27 cellular contexts compared by ENCODE assay signal in the genomic region with DNA sequence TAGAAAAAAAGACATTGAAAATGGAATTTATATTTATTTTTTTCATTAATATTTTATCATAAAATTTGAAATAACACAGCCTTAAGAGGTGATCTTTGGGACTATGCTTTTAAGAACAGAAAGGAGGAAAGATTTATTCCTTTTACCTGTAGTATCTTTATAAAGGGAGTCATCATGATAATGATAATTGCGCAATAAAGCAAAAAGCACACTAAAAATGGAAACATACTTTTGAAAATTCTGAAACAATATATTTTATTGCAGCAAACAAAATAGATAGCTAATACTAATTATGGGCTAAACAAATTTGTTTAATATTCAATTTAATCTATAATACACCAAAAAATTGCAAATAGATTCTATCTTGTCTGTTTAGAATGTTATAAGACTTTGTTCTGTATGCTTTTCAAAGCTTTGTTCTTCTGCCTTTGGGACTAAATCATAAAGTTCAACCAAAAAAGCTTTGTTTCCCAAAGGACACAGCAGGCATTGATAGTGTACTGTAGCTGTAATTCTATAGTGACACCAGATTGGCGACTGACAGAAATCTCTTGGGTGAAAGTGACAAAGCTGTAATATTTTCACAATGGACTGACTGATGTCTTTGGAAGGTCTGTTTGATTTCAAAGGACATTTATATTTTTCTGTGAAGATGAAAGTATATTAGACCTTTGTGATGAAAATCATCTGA.
DNase-seq lines count a peak whose midpoint lies in the region; ATAC-seq and TF ChIP-seq lines count a peak whose summit lies in the region.
"Had no signal": no experiment of that assay in that cellular context is flagged by ENCODE, and none has a peak within 500 bp of the region (broad histone marks: within the 10 kb centered on the region; RNA-seq: fewer than 3 reads in every experiment).

No MANE protein-coding gene starts in this region.

- H2AFZ ChIP-seq in IMR-90 (replicated peaks; ENCODE audit: low read length, poor library complexity), result no peak overlapping the region
- H2AFZ ChIP-seq: PC-9 had no signal

- H3K9me3 ChIP-seq in IMR-90 (ENCODE audit: control insufficient read depth, insufficient read depth, low read length), result no peaks in the 10 kb centered on the region
- H3K9me3 ChIP-seq: MG63, SJCRH30 had no signal

- no peaks in the 10 kb centered on the region for H3K27me3 ChIP-seq in IMR-90 (ENCODE audit: control insufficient read depth, insufficient read depth, low read length)
- H3K27me3 ChIP-seq: MG63, SJCRH30 had no signal

- no peak for ATAC-seq in IMR-90 (ENCODE audit: low read depth)
- ATAC-seq in HG03571 (IDR thresholded peaks at IDR 0.05; ENCODE audit: unreplicated experiment), result no peak
- ATAC-seq: CD8-positive, alpha-beta T cell; Right ventricle myocardium inferior; SK-N-SH treated with all-trans-retinoic acid at 6 μM for 48 hours had no signal

- no peak for TF ChIP-seq POLR2A in IMR-90 (IDR thresholded peaks at IDR 0.05; ENCODE audit: low read depth, low read length)

- POLR2A ChIA-PET in IMR-90 (lab: Charles Lee; ENCODE audit: unreplicated experiment), result interaction anchor here (0.5 kb wide), 1 partner anchor 687 kb away, joined by 4 read pairs; no protein-coding TSS in a partner anchor

- H3K4ac ChIP-seq in IMR-90 (ENCODE audit: low read depth, low read length), result no peak overlapping the region

- no TSS peak for BruUV-seq in IMR-90 (replicated peaks; lab: Mats Ljungman, UMichigan)

- no peak overlapping the region for H2AK9ac ChIP-seq in IMR-90 (replicated peaks; ENCODE audit: low read depth, low read length, poor library complexity)

- H2AK5ac ChIP-seq in IMR-90 (ENCODE audit: low read depth, low read length), result no peak overlapping the region

- no peak for TF ChIP-seq RAD21 in IMR-90 (IDR thresholded peaks at IDR 0.05; ENCODE audit: low read length)

- no peak overlapping the region for H4K91ac ChIP-seq in IMR-90 (ENCODE audit: insufficient read depth, low read depth, low read length)

- intact Hi-C loops in IMR-90 (cut with micrococcal nuclease), result no loop called here

- H3K4me3 ChIP-seq in IMR-90 (ENCODE audit: insufficient read depth, low read depth, low read length), result no peak overlapping the region
- H3K4me3 ChIP-seq: MG63, PC-9, SJCRH30 had no signal

- H3K36me3 ChIP-seq in IMR-90 (ENCODE audit: control insufficient read depth, insufficient read depth, low read length), result no peaks in the 10 kb centered on the region
- H3K36me3 ChIP-seq: MG63, SJCRH30 had no signal

- no peak overlapping the region for H3K27ac ChIP-seq in IMR-90 (ENCODE audit: insufficient read depth, low read length)
- H3K27ac ChIP-seq: C4-2B, PC-9, SJCRH30 had no signal

- H3K79me1 ChIP-seq in IMR-90 (ENCODE audit: low read depth in 1 of 2, low read length in 2 of 2), result no peaks in the 10 kb centered on the region

- CTCF ChIA-PET in IMR-90 (lab: Yijun Ruan, JAX), result no interaction called here

- H3K23ac ChIP-seq in IMR-90 (ENCODE audit: low read depth, low read length), result no peak overlapping the region

- in situ Hi-C loops in IMR-90 (cut with MboI; ENCODE audit: low sequenced_read_pairs), result no loop called here

- no peaks in the 10 kb centered on the region for H3K4me1 ChIP-seq in IMR-90 (ENCODE audit: control insufficient read depth, insufficient read depth, low read length)
- H3K4me1 ChIP-seq: SJCRH30 had no signal

- H3K9ac ChIP-seq in IMR-90 (ENCODE audit: low read depth, low read length), result no peak overlapping the region

- H2BK120ac ChIP-seq in IMR-90 (ENCODE audit: low read depth, low read length), result no peak overlapping the region

- no peak overlapping the region for H3K4me2 ChIP-seq in IMR-90 (ENCODE audit: low read depth, low read length)
- H3K4me2 ChIP-seq: PC-9 had no signal

- H3K9me1 ChIP-seq in IMR-90 (ENCODE audit: insufficient read depth, low read length), result no peaks in the 10 kb centered on the region

- H4K5ac ChIP-seq in IMR-90 (ENCODE audit: low read depth, low read length), result no peak overlapping the region

- no peak overlapping the region for H4K8ac ChIP-seq in IMR-90 (ENCODE audit: low read depth in 2 of 2, low read length in 2 of 2)

- no peak overlapping the region for H2BK5ac ChIP-seq in IMR-90 (ENCODE audit: low read depth, low read length, poor library complexity, severe bottlenecking)

- DNase-seq in IMR-90 (no peak), NCI-H69 (lab: John Stamatoyannopoulos, UW) (peak; percentile 59), inferior parietal cortex (ENCODE audit: extremely low spot score) (peak; percentile 40), superior temporal gyrus (ENCODE audit: extremely low spot score) (peak; percentile 68), NCI-H446 (lab: John Stamatoyannopoulos, UW) (no peak), NCI-H2029 (lab: John Stamatoyannopoulos, UW) (no peak)
- DNase-seq: CD8-positive, alpha-beta T cell; DMS79 treated with DMSO at 0.1 percent for 48 hours; GF-D8; H7; KG1; MG63; NCI-H1092; NCI-H146; NCI-H2029 treated with DMSO at 0.1 percent for 48 hours; NCI-H2171; NCI-H226; NCI-H510A treated with DMSO at 0.1 percent for 48 hours; NCI-H774; NK-92 treated with Interleukin-12 subunit alpha and Interleukin-12 subunit beta, amount 100 ng/mL, for 24 hours; PC-9; SJCRH30; T-helper 2 cell had no signal

- no peak overlapping the region for H3K18ac ChIP-seq in IMR-90 (ENCODE audit: low read depth, low read length)

- 0% methylated on average over 1 of the region's 2 CpGs; no CpG with 5 or more reads in 1 of the 2 experiments for WGBS in IMR-90 (ENCODE audit: extremely low coverage in 2 of 2, insufficient read length in 1 of 2), 2 experiments

- no peaks in the 10 kb centered on the region for H4K20me1 ChIP-seq in IMR-90 (ENCODE audit: insufficient read depth, low read length)

- TF ChIP-seq CTCF in IMR-90 (conservative IDR thresholded peaks at IDR 0.05; ENCODE audit: low read depth, low read length), result no peak

- no peak overlapping the region for H2BK20ac ChIP-seq in IMR-90 (ENCODE audit: low read depth, low read length)

- H2BK15ac ChIP-seq in IMR-90 (ENCODE audit: low read depth, low read length), result no peak overlapping the region

- no peak overlapping the region for H3K14ac ChIP-seq in IMR-90 (replicated peaks; ENCODE audit: low read depth, low read length)

- dilution Hi-C loops in IMR-90 (cut with HindIII; ENCODE audit: low sequenced_read_pairs, unreplicated experiment), result no loop called here

- H3K56ac ChIP-seq in IMR-90 (ENCODE audit: extremely low read depth, insufficient read depth, low read length), result no peak overlapping the region

TF ChIP-seq in IMR-90, 13 proteins besides CTCF, POLR2A, EP300 and RAD21:
- TF ChIP-seq MAFK (IDR thresholded peaks at IDR 0.05; ENCODE audit: low read depth, low read length) (no peak), CEBPB (IDR thresholded peaks at IDR 0.05; ENCODE audit: low read depth, low read length) (0 out of 2 replicates have a peak, but pooled peaks have one; percentile 7), RFX5 (IDR thresholded peaks at IDR 0.05; ENCODE audit: low read depth, low read length) (no peak)

Comparison
In these comparisons a context has a peak if more than half of its experiments do, and no peak if none do; other contexts are left out.
1. DNase-seq: peak in NCI-H69 (single experiment), inferior parietal cortex (single experiment) and superior temporal gyrus (single experiment); none in IMR-90 (single experiment), NCI-H446 (0 of 2) and NCI-H2029 (single experiment).